Comparison of ENCODE assay signal across 2 cellular contexts in the genomic region with DNA sequence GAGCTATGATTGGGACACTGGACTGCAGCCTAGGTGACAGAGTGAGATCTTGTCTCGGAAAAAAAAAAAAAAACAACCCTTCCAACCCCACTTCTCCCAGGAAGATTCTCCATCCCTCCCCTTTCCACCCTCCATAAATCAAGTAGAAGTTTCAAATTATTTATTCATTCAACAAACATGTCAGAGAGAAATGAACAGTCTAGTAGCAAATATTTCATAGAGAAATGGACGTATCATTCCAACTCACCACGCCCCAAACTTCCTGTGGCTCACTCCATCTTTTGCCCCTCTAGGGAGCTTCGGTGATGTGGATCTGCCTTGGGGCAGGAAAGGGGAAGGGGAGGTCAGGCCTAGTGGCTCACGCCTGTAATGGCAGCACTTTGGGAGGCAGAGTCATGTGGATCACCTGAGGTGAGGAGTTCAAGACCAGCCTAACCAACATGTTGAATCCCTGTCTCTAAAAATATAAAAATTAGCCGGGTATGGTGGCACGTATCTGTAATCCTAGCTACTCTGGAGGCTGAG.
TF ChIP-seq lines count a peak whose summit lies in the region.

No MANE protein-coding gene starts in this region.

TF ChIP-seq in SK-N-SH, 30 proteins besides CTCF, POLR2A, EP300 and RAD21:
- TF ChIP-seq, protein P1, sequence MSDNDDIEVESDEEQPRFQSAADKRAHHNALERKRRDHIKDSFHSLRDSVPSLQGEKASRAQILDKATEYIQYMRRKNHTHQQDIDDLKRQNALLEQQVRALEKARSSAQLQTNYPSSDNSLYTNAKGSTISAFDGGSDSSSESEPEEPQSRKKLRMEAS (IDR thresholded peaks at IDR 0.05; ENCODE audit: low read depth): no peak
- TF ChIP-seq, protein P2, sequence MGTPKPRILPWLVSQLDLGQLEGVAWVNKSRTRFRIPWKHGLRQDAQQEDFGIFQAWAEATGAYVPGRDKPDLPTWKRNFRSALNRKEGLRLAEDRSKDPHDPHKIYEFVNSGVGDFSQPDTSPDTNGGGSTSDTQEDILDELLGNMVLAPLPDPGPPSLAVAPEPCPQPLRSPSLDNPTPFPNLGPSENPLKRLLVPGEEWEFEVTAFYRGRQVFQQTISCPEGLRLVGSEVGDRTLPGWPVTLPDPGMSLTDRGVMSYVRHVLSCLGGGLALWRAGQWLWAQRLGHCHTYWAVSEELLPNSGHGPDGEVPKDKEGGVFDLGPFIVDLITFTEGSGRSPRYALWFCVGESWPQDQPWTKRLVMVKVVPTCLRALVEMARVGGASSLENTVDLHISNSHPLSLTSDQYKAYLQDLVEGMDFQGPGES (IDR thresholded peaks at IDR 0.05; ENCODE audit: low read depth, low read length): no peak
- no peak for TF ChIP-seq SIN3A (IDR thresholded peaks at IDR 0.05; ENCODE audit: borderline replicate concordance, low read depth, low read length)
TF ChIP-seq in SK-N-SH: peak in this region for 0.

TF ChIP-seq in SK-N-SH treated with all-trans-retinoic acid at 6 μM for 48 hours, 23 proteins besides CTCF, POLR2A, EP300 and RAD21 (continued from another document):
- TF ChIP-seq ZFP3 (CRISPR knock-in tag; IDR thresholded peaks at IDR 0.05): no peak
- TF ChIP-seq, protein P3, sequence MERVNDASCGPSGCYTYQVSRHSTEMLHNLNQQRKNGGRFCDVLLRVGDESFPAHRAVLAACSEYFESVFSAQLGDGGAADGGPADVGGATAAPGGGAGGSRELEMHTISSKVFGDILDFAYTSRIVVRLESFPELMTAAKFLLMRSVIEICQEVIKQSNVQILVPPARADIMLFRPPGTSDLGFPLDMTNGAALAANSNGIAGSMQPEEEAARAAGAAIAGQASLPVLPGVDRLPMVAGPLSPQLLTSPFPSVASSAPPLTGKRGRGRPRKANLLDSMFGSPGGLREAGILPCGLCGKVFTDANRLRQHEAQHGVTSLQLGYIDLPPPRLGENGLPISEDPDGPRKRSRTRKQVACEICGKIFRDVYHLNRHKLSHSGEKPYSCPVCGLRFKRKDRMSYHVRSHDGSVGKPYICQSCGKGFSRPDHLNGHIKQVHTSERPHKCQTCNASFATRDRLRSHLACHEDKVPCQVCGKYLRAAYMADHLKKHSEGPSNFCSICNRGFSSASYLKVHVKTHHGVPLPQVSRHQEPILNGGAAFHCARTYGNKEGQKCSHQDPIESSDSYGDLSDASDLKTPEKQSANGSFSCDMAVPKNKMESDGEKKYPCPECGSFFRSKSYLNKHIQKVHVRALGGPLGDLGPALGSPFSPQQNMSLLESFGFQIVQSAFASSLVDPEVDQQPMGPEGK (CRISPR knock-in tag; IDR thresholded peaks at IDR 0.05; ENCODE audit: borderline replicate concordance): no peak
- no peak for TF ChIP-seq SNAI2 (CRISPR knock-in tag; IDR thresholded peaks at IDR 0.05)
- TF ChIP-seq ESRRG (CRISPR knock-in tag; IDR thresholded peaks at IDR 0.05): no peak
- no peak for TF ChIP-seq TCF4 (CRISPR knock-in tag; IDR thresholded peaks at IDR 0.05; ENCODE audit: borderline replicate concordance)
- TF ChIP-seq, protein P4, sequence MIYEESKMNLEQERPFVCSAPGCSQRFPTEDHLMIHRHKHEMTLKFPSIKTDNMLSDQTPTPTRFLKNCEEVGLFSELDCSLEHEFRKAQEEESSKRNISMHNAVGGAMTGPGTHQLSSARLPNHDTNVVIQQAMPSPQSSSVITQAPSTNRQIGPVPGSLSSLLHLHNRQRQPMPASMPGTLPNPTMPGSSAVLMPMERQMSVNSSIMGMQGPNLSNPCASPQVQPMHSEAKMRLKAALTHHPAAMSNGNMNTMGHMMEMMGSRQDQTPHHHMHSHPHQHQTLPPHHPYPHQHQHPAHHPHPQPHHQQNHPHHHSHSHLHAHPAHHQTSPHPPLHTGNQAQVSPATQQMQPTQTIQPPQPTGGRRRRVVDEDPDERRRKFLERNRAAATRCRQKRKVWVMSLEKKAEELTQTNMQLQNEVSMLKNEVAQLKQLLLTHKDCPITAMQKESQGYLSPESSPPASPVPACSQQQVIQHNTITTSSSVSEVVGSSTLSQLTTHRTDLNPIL (CRISPR knock-in tag; IDR thresholded peaks at IDR 0.05; ENCODE audit: low read depth): no peak
- no peak for TF ChIP-seq ARNTL (CRISPR knock-in tag; IDR thresholded peaks at IDR 0.05; ENCODE audit: borderline replicate concordance, low read depth)
- TF ChIP-seq ZFP30 (CRISPR knock-in tag; IDR thresholded peaks at IDR 0.05): no peak
- TF ChIP-seq GLIS3 (CRISPR knock-in tag; IDR thresholded peaks at IDR 0.05): no peak
- no peak for TF ChIP-seq PPARA (CRISPR knock-in tag; IDR thresholded peaks at IDR 0.05; ENCODE audit: borderline replicate concordance)
- TF ChIP-seq ZNF8 (CRISPR knock-in tag; IDR thresholded peaks at IDR 0.05): no peak
- TF ChIP-seq ZC3H10 (CRISPR knock-in tag; IDR thresholded peaks at IDR 0.05): no peak
- no peak for TF ChIP-seq OSR1 (CRISPR knock-in tag; IDR thresholded peaks at IDR 0.05)
- no peak for TF ChIP-seq CSDC2 (CRISPR knock-in tag; IDR thresholded peaks at IDR 0.05)
- TF ChIP-seq, protein P5, sequence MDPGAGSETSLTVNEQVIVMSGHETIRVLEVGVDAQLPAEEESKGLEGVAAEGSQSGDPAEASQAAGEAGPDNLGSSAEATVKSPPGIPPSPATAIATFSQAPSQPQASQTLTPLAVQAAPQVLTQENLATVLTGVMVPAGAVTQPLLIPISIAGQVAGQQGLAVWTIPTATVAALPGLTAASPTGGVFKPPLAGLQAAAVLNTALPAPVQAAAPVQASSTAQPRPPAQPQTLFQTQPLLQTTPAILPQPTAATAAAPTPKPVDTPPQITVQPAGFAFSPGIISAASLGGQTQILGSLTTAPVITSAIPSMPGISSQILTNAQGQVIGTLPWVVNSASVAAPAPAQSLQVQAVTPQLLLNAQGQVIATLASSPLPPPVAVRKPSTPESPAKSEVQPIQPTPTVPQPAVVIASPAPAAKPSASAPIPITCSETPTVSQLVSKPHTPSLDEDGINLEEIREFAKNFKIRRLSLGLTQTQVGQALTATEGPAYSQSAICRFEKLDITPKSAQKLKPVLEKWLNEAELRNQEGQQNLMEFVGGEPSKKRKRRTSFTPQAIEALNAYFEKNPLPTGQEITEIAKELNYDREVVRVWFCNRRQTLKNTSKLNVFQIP (CRISPR knock-in tag; IDR thresholded peaks at IDR 0.05; ENCODE audit: borderline replicate concordance, low read depth): no peak
- no peak for TF ChIP-seq ZNF70 (CRISPR knock-in tag; IDR thresholded peaks at IDR 0.05)
- no peak for TF ChIP-seq RARB (CRISPR knock-in tag; IDR thresholded peaks at IDR 0.05)
